15 cellular contexts compared by ENCODE assay signal in genomic region chr2:86482034-86482433, GRCh38. TPM values are rescaled to one million over a fixed set of nuclear protein-coding genes. Genes with fewer than 3 reads are reported as not detected.
DNase-seq lines count a peak whose midpoint lies in the region; ATAC-seq, FAIRE-seq and TF ChIP-seq lines count a peak whose summit lies in the region.
"Had no signal": no experiment of that assay in that cellular context is flagged by ENCODE, and none has a peak within 500 bp of the region (broad histone marks: within the 10 kb centered on the region; RNA-seq: fewer than 3 reads in every experiment).

No MANE protein-coding gene starts in this region.

- no peak for TF ChIP-seq POLR2A in esophagus muscularis mucosa (IDR thresholded peaks at IDR 0.05; ENCODE audit: low read depth)

- DNase-seq in cardiac muscle cell (ENCODE audit: low read depth in 1 of 2, low spot score in 1 of 2) = no peak
- DNase-seq in cardiac septum (ENCODE audit: low spot score) = no peak
- peak; percentile 4 for DNase-seq in activated T-helper 1 cell treated with anti-CD3 and anti-CD28 coated beads, Interleukin-12 subunit alpha, Interleukin-12 subunit beta, Interleukin-2, Interleukin-4 antibody, amounts not matched to agents 30 ng/mL and 10 ng/mL and 1 ng/mL, durations not matched to agents 14 hours and 24 hours and 36 hours (ENCODE audit: low spot score)
- no peak for DNase-seq in esophagus muscularis mucosa (ENCODE audit: extremely low spot score)
- no peak for DNase-seq in thoracic aorta (ENCODE audit: low spot score)
- no peak for DNase-seq in mucosa of gallbladder (ENCODE audit: low spot score)
- no peak for DNase-seq in progenitor cell of endocrine pancreas (ENCODE audit: low spot score, unreplicated experiment)
- no peak for DNase-seq in small intestine
- DNase-seq: activated CD8-positive, alpha-beta memory T cell treated with anti-CD3 and anti-CD28 coated beads for 24 hours; HCEC 1CT; immature natural killer cell; NCI-H1930 had no signal

- peaks cover 92% of the 10 kb centered on the region for H3K36me3 Mint-ChIP-seq in activated T-helper 1 cell treated with anti-CD3 and anti-CD28 coated beads, Interleukin-12 subunit alpha, Interleukin-12 subunit beta, Interleukin-2, Interleukin-4 antibody, amounts not matched to agents 30 ng/mL and 10 ng/mL and 1 ng/mL, durations not matched to agents 14 hours and 24 hours and 36 hours (ENCODE audit: low read depth)
- H3K36me3 Mint-ChIP-seq in progenitor cell of endocrine pancreas (ENCODE audit: insufficient read depth) = peaks cover 50% of the 10 kb centered on the region

- no peak overlapping the region for H3K4me3 Mint-ChIP-seq in activated T-helper 1 cell treated with anti-CD3 and anti-CD28 coated beads, Interleukin-12 subunit alpha, Interleukin-12 subunit beta, Interleukin-2, Interleukin-4 antibody, amounts not matched to agents 30 ng/mL and 10 ng/mL and 1 ng/mL, durations not matched to agents 14 hours and 24 hours and 36 hours
- no peak overlapping the region for H3K4me3 Mint-ChIP-seq in progenitor cell of endocrine pancreas (ENCODE audit: low read depth)
- H3K4me3 Mint-ChIP-seq: B cell, immature natural killer cell, neural crest cell had no signal

- no peaks in the 10 kb centered on the region for H3K27me3 Mint-ChIP-seq in activated T-helper 1 cell treated with anti-CD3 and anti-CD28 coated beads, Interleukin-12 subunit alpha, Interleukin-12 subunit beta, Interleukin-2, Interleukin-4 antibody, amounts not matched to agents 30 ng/mL and 10 ng/mL and 1 ng/mL, durations not matched to agents 14 hours and 24 hours and 36 hours (ENCODE audit: insufficient read depth)
- no peaks in the 10 kb centered on the region for H3K27me3 Mint-ChIP-seq in progenitor cell of endocrine pancreas
- H3K27me3 Mint-ChIP-seq: B cell had no signal

- no peaks in the 10 kb centered on the region for H3K9me3 Mint-ChIP-seq in activated T-helper 1 cell treated with anti-CD3 and anti-CD28 coated beads, Interleukin-12 subunit alpha, Interleukin-12 subunit beta, Interleukin-2, Interleukin-4 antibody, amounts not matched to agents 30 ng/mL and 10 ng/mL and 1 ng/mL, durations not matched to agents 14 hours and 24 hours and 36 hours
- no peaks in the 10 kb centered on the region for H3K9me3 Mint-ChIP-seq in progenitor cell of endocrine pancreas (ENCODE audit: low read depth)
- H3K9me3 Mint-ChIP-seq: immature natural killer cell, neural crest cell had no signal

- no peak for TF ChIP-seq CTCF in cardiac muscle cell (IDR thresholded peaks at IDR 0.05; ENCODE audit: low read depth, low read length)
- no peak for TF ChIP-seq CTCF in esophagus muscularis mucosa (IDR thresholded peaks at IDR 0.05)
- TF ChIP-seq CTCF in thoracic aorta (IDR thresholded peaks at IDR 0.05) = no peak
- no peak for TF ChIP-seq CTCF in progenitor cell of endocrine pancreas (IDR thresholded peaks at IDR 0.05; ENCODE audit: unreplicated experiment)

- H3K36me3 ChIP-seq in cardiac muscle cell (peaks cover 98% of the 10 kb centered on the region), esophagus muscularis mucosa (peaks cover 52 to 100% (median 85%) of the 10 kb centered on the region in 4 donors), thoracic aorta (peaks cover 38% of the 10 kb centered on the region), small intestine (ENCODE audit: control insufficient read depth in 2 of 2, insufficient read depth in 2 of 2, low read length in 2 of 2) (peaks cover 34 to 51% of the 10 kb centered on the region in 2 donors)

- H3K4me1 Mint-ChIP-seq in activated T-helper 1 cell treated with anti-CD3 and anti-CD28 coated beads, Interleukin-12 subunit alpha, Interleukin-12 subunit beta, Interleukin-2, Interleukin-4 antibody, amounts not matched to agents 30 ng/mL and 10 ng/mL and 1 ng/mL, durations not matched to agents 14 hours and 24 hours and 36 hours (ENCODE audit: low read depth) = peaks cover 68% of the 10 kb centered on the region
- peaks cover 2% of the 10 kb centered on the region for H3K4me1 Mint-ChIP-seq in progenitor cell of endocrine pancreas (ENCODE audit: low read depth)
- H3K4me1 Mint-ChIP-seq: B cell, neural crest cell had no signal

- peak overlapping the region; percentile 82 for H3K27ac Mint-ChIP-seq in activated T-helper 1 cell treated with anti-CD3 and anti-CD28 coated beads, Interleukin-12 subunit alpha, Interleukin-12 subunit beta, Interleukin-2, Interleukin-4 antibody, amounts not matched to agents 30 ng/mL and 10 ng/mL and 1 ng/mL, durations not matched to agents 14 hours and 24 hours and 36 hours
- no peak overlapping the region for H3K27ac Mint-ChIP-seq in progenitor cell of endocrine pancreas
- H3K27ac Mint-ChIP-seq: B cell had no signal

- ATAC-seq in thoracic aorta (ENCODE audit: insufficient number of reproducible peaks, low FRiP score, low read depth) = no peak

- H3K4me1 ChIP-seq in cardiac muscle cell (ENCODE audit: low read depth) (no peaks in the 10 kb centered on the region), esophagus muscularis mucosa (peaks cover 37 to 64% (median 62%) of the 10 kb centered on the region in 4 donors), thoracic aorta (ENCODE audit: control insufficient read depth in 1 of 2, low read depth in 2 of 2) (peaks cover 55 to 86% of the 10 kb centered on the region in 2 donors), small intestine (ENCODE audit: control insufficient read depth in 2 of 2, insufficient read depth in 1 of 2, low read depth in 1 of 2, low read length in 1 of 2) (no peaks in the 10 kb centered on the region)

- no peak for FAIRE-seq in small intestine (lab: Jason Lieb, UNC)

- H3K9me3 ChIP-seq in cardiac muscle cell (ENCODE audit: low read depth) = no peaks in the 10 kb centered on the region
- no peaks in the 10 kb centered on the region for H3K9me3 ChIP-seq in esophagus muscularis mucosa
- no peaks in the 10 kb centered on the region for H3K9me3 ChIP-seq in thoracic aorta
- H3K9me3 ChIP-seq in small intestine (ENCODE audit: control insufficient read depth, low read depth) = no peaks in the 10 kb centered on the region

- no peak for TF ChIP-seq EP300 in esophagus muscularis mucosa (IDR thresholded peaks at IDR 0.05)

- peak overlapping the region; percentile 50 for H3K27ac ChIP-seq in cardiac muscle cell
- H3K27ac ChIP-seq in esophagus muscularis mucosa (replicated peaks in 1 of 4) = peak overlapping the region; percentile 55 to 76 (median 66)
- H3K27ac ChIP-seq in thoracic aorta = peak overlapping the region; percentile 74 to 88
- peak overlapping the region in 1 of 2 donors; percentile 34 for H3K27ac ChIP-seq in small intestine (ENCODE audit: low read depth in 1 of 2, low read length in 1 of 2)

- WGBS in esophagus muscularis mucosa = 86% methylated on average over 3 of the region's 3 CpGs
- 85 to 96% (median 95%) methylated on average over 3 of the region's 3 CpGs for WGBS in small intestine, 3 donors

- intact Hi-C loops in cardiac septum (cut with DNase I) = no loop called here
- intact Hi-C loops in activated T-helper 1 cell treated with anti-CD3 and anti-CD28 coated beads, Interleukin-12 subunit alpha, Interleukin-12 subunit beta, Interleukin-2, Interleukin-4 antibody, amounts not matched to agents 30 ng/mL and 10 ng/mL and 1 ng/mL, durations not matched to agents 14 hours and 24 hours and 36 hours (cut with micrococcal nuclease) = loop anchor here (2.0 to 10.0 kb wide), 2 partner anchors 13 to 83 kb away; partner anchors contain the start of gene CHMP3
- intact Hi-C loops in esophagus muscularis mucosa (cut with DNase I) = no loop called here

- H3K4me3 ChIP-seq in cardiac muscle cell (no peak overlapping the region), esophagus muscularis mucosa (no peak overlapping the region), thoracic aorta (no peak overlapping the region), small intestine (ENCODE audit: low read depth in 1 of 2, low read length in 2 of 2) (no peak overlapping the region)
- H3K4me3 ChIP-seq: skin epidermis had no signal

- H3K27me3 ChIP-seq in cardiac muscle cell = no peaks in the 10 kb centered on the region
- H3K27me3 ChIP-seq in esophagus muscularis mucosa = no peaks in the 10 kb centered on the region
- no peaks in the 10 kb centered on the region for H3K27me3 ChIP-seq in thoracic aorta (replicated peaks; ENCODE audit: insufficient read depth)
- no peaks in the 10 kb centered on the region for H3K27me3 ChIP-seq in small intestine (ENCODE audit: control insufficient read depth in 2 of 2, insufficient read depth in 2 of 2, low read length in 2 of 2)

RNA-seq across cellular contexts. Expression of gene KDM3A, which starts 40.9 kb away (rescaled TPM):
- total RNA-seq in cardiac muscle cell (45.0 and 55.6 TPM in 2 replicates), cardiac septum (41.6 TPM), esophagus muscularis mucosa (10 to 100 TPM; 37.3 to 68.6 (median 52.0) TPM), thoracic aorta (10 to 100 TPM; 41.7 to 74.6 TPM), mucosa of gallbladder (87.4 TPM), progenitor cell of endocrine pancreas (73.7 and 75.5 TPM in 2 replicates)
- polyA plus RNA-seq in cardiac muscle cell (40.7 and 47.2 TPM in 2 replicates), small intestine (10 to 100 TPM; 13.5 to 51.2 (median 29.2) TPM)
- total RNA-seq in activated T-helper 1 cell treated with anti-CD3 and anti-CD28 coated beads, Interleukin-12 subunit alpha, Interleukin-12 subunit beta, Interleukin-2, Interleukin-4 antibody, amounts not matched to agents 30 ng/mL and 10 ng/mL and 1 ng/mL, durations not matched to agents 14 hours and 24 hours and 36 hours = 61.6 and 67.3 TPM in 2 replicates
